ENCODE assay signal across 22 cellular contexts in genomic region chr12:57470286-57470969, GRCh38. TPM values are rescaled to one million over a fixed set of nuclear protein-coding genes. Genes with fewer than 3 reads are reported as not detected.
A peak's percentile ranks its signal among the peaks of the same experiment; 100 is the strongest.
DNase-seq lines count a peak whose midpoint lies in the region; ATAC-seq and TF ChIP-seq lines count a peak whose summit lies in the region.
"Had no signal": no experiment of that assay in that cellular context is flagged by ENCODE, and none has a peak within 500 bp of the region (broad histone marks: within the 10 kb centered on the region; RNA-seq: fewer than 3 reads in every experiment).

No MANE protein-coding gene starts in this region.

- H3K36me3 Mint-ChIP-seq in H9 (ENCODE audit: insufficient read depth in 1 of 3, low read depth in 3 of 3), result peaks cover 0 to 22% (median 11%) of the 10 kb centered on the region in 3 experiments; a peak in 6 of 7 replicates
- peaks cover 9 to 74% (median 25%) of the 10 kb centered on the region in 3 donors for H3K36me3 Mint-ChIP-seq in CD8-positive, alpha-beta memory T cell

- POLR2A ChIA-PET in CD8-positive, alpha-beta memory T cell (lab: Charles Lee), result interaction anchor here (1.0 kb wide), 1 partner anchor 10 kb away, joined by 4 read pairs; no protein-coding TSS in a partner anchor

- ATAC-seq in left colon, result peak; percentile 37
- ATAC-seq: Right ventricle myocardium inferior had no signal

- H3K4me3 Mint-ChIP-seq in H9, result no peak overlapping the region
- H3K4me3 Mint-ChIP-seq in CD8-positive, alpha-beta memory T cell, result no peak overlapping the region

- H3K27me3 ChIP-seq in Peyer's patch, result no peaks in the 10 kb centered on the region
- H3K27me3 ChIP-seq in osteoblast (ENCODE audit: insufficient read depth, low read length), result peaks cover 65% of the 10 kb centered on the region
- H3K27me3 ChIP-seq in vagina, result peaks cover 10% of the 10 kb centered on the region
- H3K27me3 ChIP-seq in H9 (ENCODE audit: insufficient read depth, low read length), result peaks cover 22% of the 10 kb centered on the region
- H3K27me3 ChIP-seq in CD8-positive, alpha-beta memory T cell (ENCODE audit: insufficient read depth, low read length, poor library complexity, severe bottlenecking), result no peaks in the 10 kb centered on the region
- H3K27me3 ChIP-seq: BLaER1 had no signal

- no peak overlapping the region for H3K4me3 ChIP-seq in Peyer's patch
- H3K4me3 ChIP-seq in osteoblast (ENCODE audit: insufficient read depth, low read length), result no peak overlapping the region
- no peak overlapping the region for H3K4me3 ChIP-seq in vagina
- H3K4me3 ChIP-seq in CD8-positive, alpha-beta memory T cell (ENCODE audit: low read length), result no peak overlapping the region
- H3K4me3 ChIP-seq: BLaER1, SK-N-MC had no signal

- no peak overlapping the region for H2BK15ac ChIP-seq in H9 (ENCODE audit: low read depth, low read length)

- H2AK5ac ChIP-seq in H9 (ENCODE audit: insufficient read length, low read length), result no peak overlapping the region

- no peak overlapping the region for H2BK120ac ChIP-seq in H9 (ENCODE audit: low read depth, low read length, poor library complexity, severe bottlenecking)

- H3K27ac Mint-ChIP-seq in H9, result no peak overlapping the region
- H3K27ac Mint-ChIP-seq in CD8-positive, alpha-beta memory T cell, result no peak overlapping the region

- H3K18ac ChIP-seq in H9 (ENCODE audit: insufficient read length, low read depth, low read length), result no peak overlapping the region

- H4K5ac ChIP-seq in H9 (ENCODE audit: insufficient read length, low read depth, low read length), result no peak overlapping the region

- CTCF ChIA-PET in CD8-positive, alpha-beta memory T cell (lab: Charles Lee), result interaction anchor here (1.8 to 1.9 kb wide), 2 partner anchors 10 to 11 kb away, joined by 7 to 9 read pairs; partner anchors contain the start of gene GLI1

- DNase-seq in GM13977 (ENCODE audit: low spot score) (peak; percentile 5), Peyer's patch (no peak), left colon (no peak), osteoblast (ENCODE audit: insufficient read length, low spot score, missing footprints) (peak; percentile 81), vagina (ENCODE audit: extremely low spot score in 2 of 2) (no peak), GM19238 (ENCODE audit: insufficient read length, low spot score) (no peak), H9 (no peak)
- no peak for DNase-seq in CD8-positive, alpha-beta memory T cell
- DNase-seq: DMS53, GF-D8, Kasumi-1, NCI-H1417, NCI-H1694 treated with DMSO at 0.1 percent for 48 hours, NCI-H2081 treated with DMSO at 0.1 percent for 48 hours, NCI-H2171 treated with DMSO at 0.1 percent for 48 hours, NCI-H524 treated with DMSO at 0.1 percent for 48 hours, OCI-M1, SW 1271 had no signal

- in situ Hi-C loops in GM13977 (cut with MboI; ENCODE audit: low pct_unique_long_range_greater_than_20kb, low sequenced_read_pairs, unreplicated experiment), result no loop called here

- no peaks in the 10 kb centered on the region for H3K79me1 ChIP-seq in H9 (ENCODE audit: insufficient read depth, low read depth, low read length, poor library complexity, severe bottlenecking)

- no peak overlapping the region for H3K4ac ChIP-seq in H9 (ENCODE audit: low read depth, low read length)

- H3K23me2 ChIP-seq in H9 (ENCODE audit: insufficient read length, low read depth, low read length, poor library complexity, severe bottlenecking), result peaks cover 4% of the 10 kb centered on the region

- H3K14ac ChIP-seq in H9 (ENCODE audit: insufficient read depth, low read length), result no peak overlapping the region

- no peak overlapping the region for H2BK5ac ChIP-seq in H9 (ENCODE audit: insufficient read length, low read length)

- no peaks in the 10 kb centered on the region for H3K79me2 ChIP-seq in osteoblast (ENCODE audit: insufficient read depth, low read length)
- no peaks in the 10 kb centered on the region for H3K79me2 ChIP-seq in H9 (ENCODE audit: insufficient read depth, low read length)

- no peak for TF ChIP-seq CTCF in GM13977 (IDR thresholded peaks at IDR 0.05; ENCODE audit: extremely low read depth, insufficient read depth, missing control alignments)
- no peak for TF ChIP-seq CTCF in Peyer's patch (IDR thresholded peaks at IDR 0.05)
- TF ChIP-seq CTCF in osteoblast (IDR thresholded peaks at IDR 0.05; ENCODE audit: extremely low read depth, low read depth, low read length), result no peak
- no peak for TF ChIP-seq CTCF in vagina (IDR thresholded peaks at IDR 0.05)
- no peak for TF ChIP-seq CTCF in H9 (conservative IDR thresholded peaks at IDR 0.05)

- H3K23ac ChIP-seq in H9 (ENCODE audit: insufficient read length, low read depth, low read length), result no peak overlapping the region

- H3K4me1 ChIP-seq in Peyer's patch, result peaks cover 5 to 24% (median 6%) of the 10 kb centered on the region in 4 donors
- H3K4me1 ChIP-seq in osteoblast (ENCODE audit: insufficient read depth, low read length), result no peaks in the 10 kb centered on the region
- H3K4me1 ChIP-seq in vagina, result peaks cover 9% of the 10 kb centered on the region
- H3K4me1 ChIP-seq in H9 (ENCODE audit: insufficient read depth, low read length), result no peaks in the 10 kb centered on the region
- H3K4me1 ChIP-seq in CD8-positive, alpha-beta memory T cell (ENCODE audit: insufficient read depth, low read length), result peaks cover 49% of the 10 kb centered on the region

- intact Hi-C loops in left colon (cut with DNase I, micrococcal nuclease) (no loop called here), vagina (cut with DNase I) (no loop called here)

- H4K8ac ChIP-seq in H9 (replicated peaks; ENCODE audit: insufficient read length, low read depth, low read length), result no peak overlapping the region

- H3K27me3 Mint-ChIP-seq in H9 (ENCODE audit: low read depth), result peaks cover 56% of the 10 kb centered on the region
- H3K27me3 Mint-ChIP-seq in CD8-positive, alpha-beta memory T cell, result no peaks in the 10 kb centered on the region

- no peak overlapping the region for H3T11ph ChIP-seq in H9 (ENCODE audit: low read length)

- H3K27ac ChIP-seq in Peyer's patch (peak overlapping the region in 3 of 4 donors; percentile 44 to 70 (median 50)), osteoblast (ENCODE audit: low read depth, low read length) (no peak overlapping the region), vagina (no peak overlapping the region), H9 (ENCODE audit: insufficient read length, low read depth, low read length) (no peak overlapping the region)
- H3K27ac ChIP-seq in CD8-positive, alpha-beta memory T cell (ENCODE audit: low read depth, low read length), result no peak overlapping the region
- H3K27ac ChIP-seq: BLaER1, SK-N-MC had no signal

- H3K4me1 Mint-ChIP-seq in H9, result peaks cover 0 to 4% of the 10 kb centered on the region in 2 experiments
- peaks cover 39 to 54% (median 40%) of the 10 kb centered on the region in 3 donors for H3K4me1 Mint-ChIP-seq in CD8-positive, alpha-beta memory T cell

- no peak overlapping the region for H3K9ac ChIP-seq in H9 (ENCODE audit: extremely low read depth, insufficient read length, low read length)
- H3K9ac ChIP-seq: BLaER1 had no signal

- H3K56ac ChIP-seq in H9 (ENCODE audit: insufficient read length, low read depth, low read length), result no peak overlapping the region

- H4K20me1 ChIP-seq in osteoblast (ENCODE audit: insufficient read depth, low read length) (no peaks in the 10 kb centered on the region), H9 (ENCODE audit: control insufficient read depth, insufficient read depth, insufficient read length) (no peaks in the 10 kb centered on the region)
- H4K20me1 ChIP-seq: BLaER1 had no signal

- no peak for TF ChIP-seq POLR2A in Peyer's patch (IDR thresholded peaks at IDR 0.05)
- no peak for TF ChIP-seq POLR2A in vagina (IDR thresholded peaks at IDR 0.05)

- H3K9me3 Mint-ChIP-seq in H9, result no peaks in the 10 kb centered on the region
- peaks cover 0 to 2% (median 0%) of the 10 kb centered on the region in 5 donors for H3K9me3 Mint-ChIP-seq in CD8-positive, alpha-beta memory T cell

- H3K36me3 ChIP-seq in Peyer's patch (peaks cover 0 to 9% (median 0%) of the 10 kb centered on the region in 3 donors), osteoblast (ENCODE audit: insufficient read depth, low read length) (no peaks in the 10 kb centered on the region), vagina (no peaks in the 10 kb centered on the region)
- peaks cover 48% of the 10 kb centered on the region for H3K36me3 ChIP-seq in CD8-positive, alpha-beta memory T cell (ENCODE audit: insufficient read depth, low read length)

- H3K9me3 ChIP-seq in Peyer's patch, result no peaks in the 10 kb centered on the region
- H3K9me3 ChIP-seq in osteoblast (ENCODE audit: low read depth, low read length), result no peaks in the 10 kb centered on the region
- H3K9me3 ChIP-seq in vagina, result no peaks in the 10 kb centered on the region
- no peaks in the 10 kb centered on the region for H3K9me3 ChIP-seq in H9 (ENCODE audit: control insufficient read depth, low read depth, low read length)
- H3K9me3 ChIP-seq in CD8-positive, alpha-beta memory T cell (ENCODE audit: low read length), result no peaks in the 10 kb centered on the region
- H3K9me3 ChIP-seq: BLaER1 had no signal

- no peak overlapping the region for H2BK12ac ChIP-seq in H9 (ENCODE audit: insufficient read length, low read depth, low read length)

- no peak overlapping the region for H4K91ac ChIP-seq in H9 (ENCODE audit: insufficient read length, low read depth, low read length)

- no peak overlapping the region for H3K4me2 ChIP-seq in osteoblast (ENCODE audit: insufficient read depth, low read length)
- no peak overlapping the region for H3K4me2 ChIP-seq in H9 (ENCODE audit: insufficient read depth, insufficient read length, low read length)
- H3K4me2 ChIP-seq: BLaER1 had no signal

- H2BK20ac ChIP-seq in H9 (ENCODE audit: low read depth, low read length, poor library complexity, severe bottlenecking), result no peak overlapping the region

- H2AFZ ChIP-seq in osteoblast (ENCODE audit: low read length), result no peak overlapping the region
- no peak overlapping the region for H2AFZ ChIP-seq in H9 (ENCODE audit: low read length)

- no CpG with 5 or more reads among the region's 14 CpGs for WGBS in H9 (ENCODE audit: extremely low coverage, insufficient read length, low lambda C conversion rate)

RNA-seq across cellular contexts. Expression of gene ARHGAP9, which starts 9.2 kb away (rescaled TPM):
- total RNA-seq in Peyer's patch (100 to 1,000 TPM in 1 of 4 donors, 10 to 100 TPM in 3; 16.5 to 220 (median 28.2) TPM), left colon (10 to 100 TPM in 1 of 2 donors, 1 to 10 TPM in 1; 6.4 to 11.4 TPM), osteoblast (0.29 and 0.36 TPM in 2 replicates), vagina (28.7 TPM), H9 (2021) (3.7 and 4.4 TPM in 2 replicates)
- 100 to 1,000 TPM; 116 to 121 TPM for total RNA-seq in CD8-positive, alpha-beta memory T cell
- polyA plus RNA-seq in CD8-positive, alpha-beta memory T cell, result 181 TPM

RNA-seq across cellular contexts. Expression of gene GLI1, which starts 10.8 kb away (rescaled TPM):
- 1 to 10 TPM in 2 of 4 donors, under 1 TPM in 2; 0.67 to 2.1 (median 1.3) TPM for total RNA-seq in Peyer's patch
- 1 to 10 TPM; 1.8 to 1.9 TPM for total RNA-seq in left colon
- total RNA-seq in osteoblast, result 0.29 and 0.36 TPM in 2 replicates
- total RNA-seq in vagina, result 0.25 TPM
- 25.8 and 28.4 TPM in 2 replicates for total RNA-seq in H9 (2021)
- under 1 TPM; 0.55 to 0.75 TPM for total RNA-seq in CD8-positive, alpha-beta memory T cell
- polyA plus RNA-seq in CD8-positive, alpha-beta memory T cell, result 0.32 TPM
- total RNA-seq: MCF 10A had no signal

RNA-seq across cellular contexts. Expression of gene INHBE, which starts 15.3 kb away (rescaled TPM):
- total RNA-seq in Peyer's patch (not detected), left colon (not detected), osteoblast (0.88 and 3.3 TPM in 2 replicates), vagina (not detected), H9 (2021) (9.6 and 10.1 TPM in 2 replicates)
- total RNA-seq in CD8-positive, alpha-beta memory T cell, result under 1 TPM; 0.38 to 0.61 TPM
- polyA plus RNA-seq in CD8-positive, alpha-beta memory T cell, result not detected
- total RNA-seq: Right ventricle myocardium inferior had no signal

RNA-seq across cellular contexts. Expression of gene MARS1, which starts 17.4 kb away (rescaled TPM):
- total RNA-seq in Peyer's patch (10 to 100 TPM; 40.6 to 97.4 (median 63.5) TPM), left colon (100 to 1,000 TPM in 1 of 2 donors, 10 to 100 TPM in 1; 89.3 to 125 TPM), osteoblast (171 and 187 TPM in 2 replicates), vagina (71.2 TPM), H9 (2021) (352 and 368 TPM in 2 replicates)
- 100 to 1,000 TPM; 386 to 398 TPM for total RNA-seq in CD8-positive, alpha-beta memory T cell
- 89.8 TPM for polyA plus RNA-seq in CD8-positive, alpha-beta memory T cell

RNA-seq across cellular contexts. Expression of gene INHBC, which starts 35.8 kb away (rescaled TPM):
- not detected for total RNA-seq in Peyer's patch
- total RNA-seq in left colon, result not detected
- total RNA-seq in osteoblast, result not detected in 2 replicates
- total RNA-seq in vagina, result not detected
- total RNA-seq in H9 (2021), result not detected in 2 replicates
- total RNA-seq in CD8-positive, alpha-beta memory T cell, result under 1 TPM; 0.11 TPM
- not detected for polyA plus RNA-seq in CD8-positive, alpha-beta memory T cell
- total RNA-seq: MCF 10A, Right ventricle myocardium inferior had no signal

Comparison
In these comparisons a context has a peak if more than half of its experiments do, and no peak if none do; other contexts are left out.
1. DNase-seq: peak in GM13977 (single experiment) and osteoblast (single experiment); none in Peyer's patch (0 of 3), left colon (0 of 2), vagina (0 of 2), GM19238 (single experiment), H9 (single experiment) and CD8-positive, alpha-beta memory T cell (0 of 5).
2. H3K27ac ChIP-seq: peak in Peyer's patch (3 of 4); none in osteoblast (single experiment), vagina (single experiment), H9 (single experiment) and CD8-positive, alpha-beta memory T cell (single experiment).